In genomic region chr1:111032295-111032897, GRCh38 we compare ENCODE assay signal across 7 cellular contexts.
A peak's percentile ranks its signal among the peaks of the same experiment; 100 is the strongest.
DNase-seq lines count a peak whose midpoint lies in the region; ATAC-seq and TF ChIP-seq lines count a peak whose summit lies in the region.

No MANE protein-coding gene starts in this region.

- H3K36me3 ChIP-seq in OCI-LY7 (ENCODE audit: insufficient read depth, low read length): no peaks in the 10 kb centered on the region
- H3K36me3 ChIP-seq in breast epithelium: no peaks in the 10 kb centered on the region
- H3K36me3 ChIP-seq in mesendoderm (ENCODE audit: control insufficient read depth, insufficient read depth, low read length): no peaks in the 10 kb centered on the region

- no peak overlapping the region for H3K56ac ChIP-seq in mesendoderm (ENCODE audit: low read length)

- no peak overlapping the region for H3K23ac ChIP-seq in mesendoderm (ENCODE audit: low read length)

- H3K36me3 Mint-ChIP-seq in activated T-helper 17 cell treated with anti-CD3 and anti-CD28 coated beads, Interleukin-2, amount 50 U/mL, for 72 hours (ENCODE audit: low read depth): no peaks in the 10 kb centered on the region

- H3K27me3 ChIP-seq in breast epithelium: no peaks in the 10 kb centered on the region
- H3K27me3 ChIP-seq in mesendoderm (ENCODE audit: insufficient read depth, low read length, poor library complexity): no peaks in the 10 kb centered on the region

- H3K9me3 ChIP-seq in OCI-LY7 (ENCODE audit: low read length): no peaks in the 10 kb centered on the region
- peaks cover 0 to 3% of the 10 kb centered on the region in 2 donors for H3K9me3 ChIP-seq in breast epithelium

- H3K4me2 ChIP-seq in OCI-LY7 (ENCODE audit: low read length): no peak overlapping the region
- no peak overlapping the region for H3K4me2 ChIP-seq in mesendoderm (ENCODE audit: low read length)

- no peak overlapping the region for H3K4me3 Mint-ChIP-seq in activated T-helper 17 cell treated with anti-CD3 and anti-CD28 coated beads, Interleukin-2, amount 50 U/mL, for 72 hours

- no peak for ATAC-seq in activated T-helper 17 cell treated with anti-CD3 and anti-CD28 coated beads, Interleukin-2, amount 50 U/mL, for 72 hours (replicated peaks)
- ATAC-seq in GM19324 (IDR thresholded peaks at IDR 0.05; ENCODE audit: low FRiP score, unreplicated experiment): no peak

- no peak overlapping the region for H2BK5ac ChIP-seq in mesendoderm (ENCODE audit: low read length)

- no peak overlapping the region for H2BK120ac ChIP-seq in mesendoderm (ENCODE audit: low read depth, low read length)

- peak; percentile 94 for TF ChIP-seq CTCF in OCI-LY7 (conservative IDR thresholded peaks at IDR 0.05; ENCODE audit: low read length)
- TF ChIP-seq CTCF in breast epithelium (IDR thresholded peaks at IDR 0.05): peak; percentile 44 to 53 (median 51)

- WGBS in mesendoderm (ENCODE audit: extremely low coverage, insufficient coverage, low lambda C conversion rate): no CpG with 5 or more reads among the region's 9 CpGs

- H2BK15ac ChIP-seq in mesendoderm (replicated peaks; ENCODE audit: low read depth): no peak overlapping the region

- no peaks in the 10 kb centered on the region for H3K4me1 ChIP-seq in OCI-LY7 (ENCODE audit: insufficient read depth, low read length, poor library complexity, severe bottlenecking)
- no peaks in the 10 kb centered on the region for H3K4me1 ChIP-seq in breast epithelium
- no peaks in the 10 kb centered on the region for H3K4me1 ChIP-seq in mesendoderm (ENCODE audit: control insufficient read depth, low read depth, low read length)

- POLR2A ChIA-PET in OCI-LY7 (lab: Charles Lee): no interaction called here

- H3K27ac ChIP-seq in OCI-LY7 (ENCODE audit: low read depth, low read length, poor library complexity, severe bottlenecking) (no peak overlapping the region), breast epithelium (no peak overlapping the region), mesendoderm (ENCODE audit: low read depth, low read length) (no peak overlapping the region)

- no peak for TF ChIP-seq POLR2A in breast epithelium (IDR thresholded peaks at IDR 0.05)

- H3K79me1 ChIP-seq in mesendoderm (ENCODE audit: low read length): no peaks in the 10 kb centered on the region

- intact Hi-C loops in OCI-LY7 (cut with micrococcal nuclease; ENCODE audit: unreplicated experiment): loop anchor here (1.0 to 5.0 kb wide), 3 partner anchors 190 to 370 kb away; no protein-coding TSS in a partner anchor
- intact Hi-C loops in breast epithelium (cut with DNase I; ENCODE audit: low total_unique reads): no loop called here

- H3K18ac ChIP-seq in mesendoderm (ENCODE audit: low read length): no peak overlapping the region

- no peaks in the 10 kb centered on the region for H4K20me1 ChIP-seq in OCI-LY7 (ENCODE audit: insufficient read depth, low read length)

- no peaks in the 10 kb centered on the region for H3K4me1 Mint-ChIP-seq in activated T-helper 17 cell treated with anti-CD3 and anti-CD28 coated beads, Interleukin-2, amount 50 U/mL, for 72 hours

- H3K27ac Mint-ChIP-seq in activated T-helper 17 cell treated with anti-CD3 and anti-CD28 coated beads, Interleukin-2, amount 50 U/mL, for 72 hours: no peak overlapping the region

- H4K8ac ChIP-seq in mesendoderm (ENCODE audit: low read depth, low read length): no peak overlapping the region

- no peak overlapping the region for H3K4ac ChIP-seq in mesendoderm (ENCODE audit: low read depth, low read length)

- no peak overlapping the region for H4K5ac ChIP-seq in mesendoderm (ENCODE audit: low read length)

- no TSS peak for BruUV-seq in OCI-LY7 (replicated peaks; lab: Mats Ljungman, UMichigan)

- peaks cover 24% of the 10 kb centered on the region for H3K27me3 Mint-ChIP-seq in activated T-helper 17 cell treated with anti-CD3 and anti-CD28 coated beads, Interleukin-2, amount 50 U/mL, for 72 hours

- H2AK5ac ChIP-seq in mesendoderm (ENCODE audit: low read length): no peak overlapping the region

- no peak overlapping the region for H3K9ac ChIP-seq in mesendoderm (ENCODE audit: low read length)

- H3K4me3 ChIP-seq in OCI-LY7 (ENCODE audit: low read depth, low read length, poor library complexity, severe bottlenecking): no peak overlapping the region
- H3K4me3 ChIP-seq in breast epithelium: no peak overlapping the region
- H3K4me3 ChIP-seq in mesendoderm (ENCODE audit: low read length): no peak overlapping the region

- H2AFZ ChIP-seq in OCI-LY7 (ENCODE audit: low read length): no peak overlapping the region

- H3K9me2 ChIP-seq in OCI-LY7 (ENCODE audit: insufficient read depth, low read length): no peaks in the 10 kb centered on the region

- H3K9me3 Mint-ChIP-seq in activated T-helper 17 cell treated with anti-CD3 and anti-CD28 coated beads, Interleukin-2, amount 50 U/mL, for 72 hours: no peaks in the 10 kb centered on the region

- H3K79me2 ChIP-seq in OCI-LY7 (ENCODE audit: insufficient read depth, low read depth, low read length) (no peaks in the 10 kb centered on the region), mesendoderm (ENCODE audit: control insufficient read depth, insufficient read depth, low read length) (no peaks in the 10 kb centered on the region)

- CTCF ChIA-PET in OCI-LY7 (lab: Charles Lee; ENCODE audit: unreplicated experiment): no interaction called here

- DNase-seq in DMS53 treated with DMSO at 0.1 percent for 48 hours (lab: John Stamatoyannopoulos, UW; ENCODE audit: unreplicated experiment) (peak; percentile 54), HCEC 1CT (peak; percentile 54), OCI-LY7 (ENCODE audit: low spot score) (peak; percentile 73), breast epithelium (ENCODE audit: low spot score in 2 of 2) (no peak), mesendoderm (peak; percentile 29)

Comparison
In these comparisons a context has a peak if more than half of its experiments do, and no peak if none do; other contexts are left out.
1. DNase-seq: peak in DMS53 treated with DMSO at 0.1 percent for 48 hours (single experiment), HCEC 1CT (single experiment), OCI-LY7 (single experiment) and mesendoderm (single experiment); none in breast epithelium (0 of 2).